Comparison of ENCODE assay signal across 16 cellular contexts in the genomic region with DNA sequence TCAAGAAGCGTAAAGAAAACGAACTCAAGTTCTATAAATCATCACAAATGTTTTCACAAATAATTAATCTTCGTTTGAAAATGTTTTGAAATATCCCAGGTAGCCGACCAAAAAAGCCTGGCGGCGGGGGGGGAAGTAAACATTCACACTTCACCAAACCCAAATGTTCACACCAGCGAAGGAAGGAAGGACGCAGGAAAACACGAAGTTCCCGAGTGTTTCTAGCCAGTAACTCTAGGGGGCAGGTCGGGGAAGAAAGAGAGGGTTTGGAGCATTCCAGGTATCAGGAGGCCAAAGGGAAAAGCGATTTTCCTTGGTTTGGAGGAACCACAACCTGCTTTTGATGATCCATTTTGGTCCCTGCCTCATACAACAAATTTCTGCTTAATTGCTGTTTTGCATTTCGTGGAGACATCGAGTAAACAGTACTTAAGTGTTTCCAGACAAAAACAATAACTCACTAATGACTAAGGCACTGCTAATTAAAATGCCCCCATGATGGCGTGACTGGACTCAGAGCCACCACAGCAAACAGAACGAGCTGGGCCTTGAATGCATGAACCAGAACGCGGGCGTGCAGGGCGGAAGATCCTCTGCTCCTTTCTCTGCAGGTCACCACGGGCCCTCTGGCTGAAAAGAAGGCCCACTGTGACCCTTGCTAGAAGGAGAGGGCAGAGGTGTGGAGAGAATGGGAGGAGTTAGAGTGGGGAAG. TPM values are rescaled to one million over a fixed set of nuclear protein-coding genes. Genes with fewer than 3 reads are reported as not detected.
A peak's percentile ranks its signal among the peaks of the same experiment; 100 is the strongest.
DNase-seq lines count a peak whose midpoint lies in the region; ATAC-seq, FAIRE-seq and TF ChIP-seq lines count a peak whose summit lies in the region.
"Had no signal": no experiment of that assay in that cellular context is flagged by ENCODE, and none has a peak within 500 bp of the region (broad histone marks: within the 10 kb centered on the region; RNA-seq: fewer than 3 reads in every experiment).

No MANE protein-coding gene starts in this region.

- H3K4ac ChIP-seq in H1 (replicated peaks; ENCODE audit: insufficient read length, low read depth, low read length), result no peak overlapping the region

- no peak for TF ChIP-seq EP300 in H1 (IDR thresholded peaks at IDR 0.05; ENCODE audit: borderline replicate concordance in 1 of 2, low read depth in 2 of 2, low read length in 2 of 2)

- no peaks in the 10 kb centered on the region for H3K79me2 ChIP-seq in H1 (ENCODE audit: control insufficient read depth in 1 of 2, insufficient read depth in 2 of 2, low read length in 2 of 2)

- 32% methylated on average over 18 of the region's 21 CpGs; no CpG with 5 or more reads in 1 of the 2 experiments for WGBS in H1 (ENCODE audit: extremely low coverage in 1 of 2, insufficient coverage in 1 of 2, insufficient read length in 1 of 2, insufficient replicate concordance in 2 of 2, low coverage in 1 of 2, low lambda C conversion rate in 2 of 2, missing lambda C conversion rate in 1 of 2), 2 experiments

- H3K4me1 Mint-ChIP-seq in neural crest cell, result peaks cover 90% of the 10 kb centered on the region

- H3K56ac ChIP-seq in H1 (replicated peaks; ENCODE audit: insufficient read length, low read depth, low read length), result no peak overlapping the region

- POLR2A ChIA-PET in H1 (lab: Charles Lee; ENCODE audit: partially characterized antibody), result interaction anchor here (1.0 kb wide), 1 partner anchor 32 kb away, joined by 3 read pairs; no protein-coding TSS in a partner anchor

- H4K91ac ChIP-seq in H1 (replicated peaks; ENCODE audit: insufficient read length, low read length), result no peak overlapping the region

- H3K9me3 ChIP-seq in BE2C, result no peaks in the 10 kb centered on the region
- H3K9me3 ChIP-seq in H1 (ENCODE audit: insufficient read depth in 2 of 2, low read depth in 1 of 2, low read length in 1 of 2), result no peaks in the 10 kb centered on the region
- H3K9me3 ChIP-seq in vagina, result no peaks in the 10 kb centered on the region
- H3K9me3 ChIP-seq: left ventricle myocardium inferior, pancreas had no signal

- no peak overlapping the region for H4K8ac ChIP-seq in H1 (ENCODE audit: extremely low read depth, insufficient read depth, low read length)

- TF ChIP-seq POLR2A in H1 (IDR thresholded peaks at IDR 0.05; ENCODE audit: control extremely low read depth in 1 of 2, low read depth in 2 of 2, low read length in 2 of 2), result no peak
- no peak for TF ChIP-seq POLR2A in vagina (IDR thresholded peaks at IDR 0.05)

- H3K4me3 ChIP-seq in BE2C (ENCODE audit: low read depth, low read length) (no peak overlapping the region), H1 (ENCODE audit: extremely low read depth in 1 of 4, insufficient read depth in 2 of 4, low read depth in 3 of 4, low read length in 4 of 4) (no peak overlapping the region), vagina (no peak overlapping the region)
- H3K4me3 ChIP-seq: left ventricle myocardium inferior, pancreas had no signal

- no peak overlapping the region for H2AK5ac ChIP-seq in H1 (ENCODE audit: low read depth, low read length)

- H2BK120ac ChIP-seq in H1 (replicated peaks; ENCODE audit: low read depth, low read length), result no peak overlapping the region

- H3K27me3 Mint-ChIP-seq in neural crest cell (ENCODE audit: low read depth), result no peaks in the 10 kb centered on the region

- peaks cover 27 to 43% of the 10 kb centered on the region in 2 experiments for H4K20me1 ChIP-seq in H1 (replicated peaks in 1 of 2; ENCODE audit: control insufficient read depth in 1 of 2, insufficient read depth in 2 of 2, low read length in 2 of 2)

- no peak overlapping the region for H3K14ac ChIP-seq in H1 (ENCODE audit: insufficient read length)

- H4K5ac ChIP-seq in H1 (ENCODE audit: insufficient read length, low read depth, low read length), result no peak overlapping the region

- FAIRE-seq in HTR-8/SVneo (lab: Jason Lieb, UNC), result peak; percentile 20
- FAIRE-seq in H1 (lab: Jason Lieb, UNC), result no peak
- FAIRE-seq: pancreas had no signal

- no peak overlapping the region for H3K23ac ChIP-seq in H1 (ENCODE audit: insufficient read length)

- no peak overlapping the region for H3K27ac ChIP-seq in H1 (ENCODE audit: low read depth, low read length)
- no peak overlapping the region for H3K27ac ChIP-seq in vagina
- H3K27ac ChIP-seq: pancreas had no signal

- no peak overlapping the region for H3K18ac ChIP-seq in H1 (ENCODE audit: extremely low read depth, low read length)

- H3K36me3 ChIP-seq in BE2C (no peaks in the 10 kb centered on the region), H1 (ENCODE audit: control insufficient read depth in 2 of 4, insufficient read depth in 4 of 4, low read length in 3 of 4) (no peaks in the 10 kb centered on the region), vagina (no peaks in the 10 kb centered on the region)
- H3K36me3 ChIP-seq: left ventricle myocardium inferior, pancreas had no signal

- intact Hi-C loops in posterior vena cava (cut with DNase I) (no loop called here), vagina (cut with DNase I) (no loop called here)

- ATAC-seq in HG02970 (IDR thresholded peaks at IDR 0.05; ENCODE audit: low FRiP score, unreplicated experiment) (no peak), HG03520 (IDR thresholded peaks at IDR 0.05; ENCODE audit: unreplicated experiment) (no peak)

- TF ChIP-seq CTCF in BE2C (IDR thresholded peaks at IDR 0.05; ENCODE audit: low read depth, low read length) (peak; percentile 41; the same call in 1 of the 2 replicates), H1 (IDR thresholded peaks at IDR 0.05; ENCODE audit: control extremely low read depth in 1 of 3, insufficient read depth in 1 of 3, low read depth in 1 of 3, low read length in 3 of 3) (peak in 2 of 3 experiments; percentile 11 to 14; a peak in 1 of 4 replicates), neural crest cell (conservative IDR thresholded peaks at IDR 0.05) (peak; percentile 47), vagina (IDR thresholded peaks at IDR 0.05) (no peak)

- H2BK5ac ChIP-seq in H1 (ENCODE audit: low read depth, low read length), result no peak overlapping the region

- H3K79me1 ChIP-seq in H1 (ENCODE audit: low read depth, low read length), result no peaks in the 10 kb centered on the region

- no peak overlapping the region for H3K9ac ChIP-seq in H1 (replicated peaks in 1 of 4; ENCODE audit: extremely low read depth in 1 of 4, low read depth in 3 of 4, low read length in 3 of 4)

- H2BK12ac ChIP-seq in H1 (ENCODE audit: low read depth, low read length), result no peak overlapping the region

- DNase-seq in BE2C (no peak), HTR-8/SVneo (ENCODE audit: insufficient read length, low spot score) (no peak), H1 (ENCODE audit: low read depth in 1 of 2, low spot score in 2 of 2) (no peak), neural crest cell (ENCODE audit: low read depth, low spot score) (no peak), posterior vena cava (ENCODE audit: low spot score) (no peak), vagina (ENCODE audit: extremely low spot score in 2 of 2) (no peak)
- DNase-seq: CD4-positive, alpha-beta T cell; glutamatergic neuron; left ventricle myocardium inferior; NCI-H446; pancreas; SHP77 treated with DMSO at 0.1 percent for 48 hours; stimulated activated CD4-positive, alpha-beta T cell treated with anti-CD3 and anti-CD28 coated beads, Interleukin-2, amount 100 ng/mL, for 24 hours had no signal

- H3K36me3 Mint-ChIP-seq in neural crest cell (ENCODE audit: low read depth), result no peaks in the 10 kb centered on the region

- H3K23me2 ChIP-seq in H1 (ENCODE audit: low read depth, low read length), result peaks cover 3% of the 10 kb centered on the region

- TF ChIP-seq RAD21 in H1 (IDR thresholded peaks at IDR 0.05 in 1 of 2, conservative IDR thresholded peaks at IDR 0.05 in 1 of 2; ENCODE audit: low read depth in 2 of 2, low read length in 2 of 2), result peak in 1 of 2 experiments; percentile 48; a peak in 3 of 4 replicates

- H3K27me3 ChIP-seq in BE2C (no peaks in the 10 kb centered on the region), H1 (replicated peaks in 1 of 4; ENCODE audit: control insufficient read depth in 3 of 4, extremely low read depth in 1 of 4, insufficient read depth in 3 of 4, low read length in 3 of 4) (peaks cover 74 to 93% (median 88%) of the 10 kb centered on the region in 4 experiments), vagina (no peaks in the 10 kb centered on the region)
- H3K27me3 ChIP-seq: pancreas had no signal

- H3K4me1 ChIP-seq in BE2C (peaks cover 28% of the 10 kb centered on the region), H1 (replicated peaks in 1 of 4; ENCODE audit: control insufficient read depth in 3 of 4, insufficient read depth in 4 of 4, low read length in 3 of 4) (peaks cover 20 to 24% (median 22%) of the 10 kb centered on the region in 4 experiments), vagina (peaks cover 45% of the 10 kb centered on the region)

- H3K27ac Mint-ChIP-seq in neural crest cell (ENCODE audit: unreplicated experiment), result peak overlapping the region; percentile 57
- H3K27ac Mint-ChIP-seq: CD4-positive, alpha-beta T cell; stimulated activated naive CD8-positive, alpha-beta T cell treated with anti-CD3 and anti-CD28 coated beads, Interleukin-15, Interleukin-2, amounts not matched to agents 100 ng/mL and 50 ng/mL, for 24 hours had no signal

- no peaks in the 10 kb centered on the region for H3K9me3 Mint-ChIP-seq in neural crest cell
- H3K9me3 Mint-ChIP-seq: CD4-positive, alpha-beta T cell; stimulated activated naive CD8-positive, alpha-beta T cell treated with anti-CD3 and anti-CD28 coated beads, Interleukin-15, Interleukin-2, amounts not matched to agents 100 ng/mL and 50 ng/mL, for 24 hours had no signal

- CTCF ChIA-PET in H1 (lab: Charles Lee; ENCODE audit: partially characterized antibody), result interaction anchor here (0.6 to 3.0 kb wide), 10 partner anchors 12 to 198 kb away, joined by 3 to 10 read pairs (median 4); partner anchors contain the start of gene ZFHX3

- no peak overlapping the region for H2BK15ac ChIP-seq in H1 (ENCODE audit: low read length)

- H2AFZ ChIP-seq in H1 (ENCODE audit: low read length), result no peak overlapping the region

- H3K4me3 Mint-ChIP-seq in neural crest cell, result peak overlapping the region; percentile 86
- H3K4me3 Mint-ChIP-seq: CD4-positive, alpha-beta T cell; stimulated activated naive CD8-positive, alpha-beta T cell treated with anti-CD3 and anti-CD28 coated beads, Interleukin-15, Interleukin-2, amounts not matched to agents 100 ng/mL and 50 ng/mL, for 24 hours had no signal

- H3K4me2 ChIP-seq in H1 (ENCODE audit: insufficient read depth in 1 of 2, low read depth in 2 of 2, low read length in 2 of 2), result no peak overlapping the region

- no peak overlapping the region for H2BK20ac ChIP-seq in H1 (ENCODE audit: low read length)

RNA-seq across cellular contexts. Expression of gene ZFHX3, which starts 16.6 kb away (rescaled TPM):
- polyA plus RNA-seq in BE2C (2012; ENCODE audit: insufficient read depth, insufficient read length, low read depth), result 14.5 TPM
- total RNA-seq in H1 (2021; fragmentation: NEBNext Ultra II Directional; extraction: Animal tissue kit (Norgen Biotek cat#: 25700)), result 0.90 and 0.99 TPM in 2 replicates
- polyA plus RNA-seq in H1 (2011; rRNA removed), result 0.08 and 0.11 TPM in 2 replicates
- polyA plus RNA-seq in H1 (2011; cell fraction: cytosol; rRNA removed), result 0.09 TPM
- polyA plus RNA-seq in H1 (2011; cell fraction: nucleus; rRNA removed), result 0.27 TPM
- 0.71 to 1.2 TPM (median 1.0 TPM) in 4 replicates for polyA plus RNA-seq in H1 (2012, experiment 1 of 2)
- polyA plus RNA-seq in H1 (2012, experiment 2 of 2), result 0.04 TPM
- polyA plus RNA-seq in H1 (2013, experiment 1 of 2), result 0.30 TPM
- polyA plus RNA-seq in H1 (2013, experiment 2 of 2), result 0.26 TPM
- polyA minus RNA-seq in H1 (2011; rRNA and poly(A)+ RNA removed), result 0.41 and 0.57 TPM in 2 replicates
- polyA minus RNA-seq in H1 (2011; cell fraction: cytosol; rRNA and poly(A)+ RNA removed), result 0.44 TPM
- polyA minus RNA-seq in H1 (2011; cell fraction: nucleus; rRNA and poly(A)+ RNA removed), result 0.90 TPM
- total RNA-seq in neural crest cell, result 40.1 and 46.0 TPM in 2 replicates
- total RNA-seq in posterior vena cava, result 10 to 100 TPM; 40.8 to 43.7 TPM
- total RNA-seq in vagina, result 28.0 TPM

Comparison
In these comparisons a context has a peak if more than half of its experiments do, and no peak if none do; other contexts are left out.
1. CTCF ChIP-seq: peak in BE2C (single experiment), H1 (2 of 3) and neural crest cell (single experiment); none in vagina (0 of 3).
2. RNA of gene ZFHX3, which starts 16.6 kb away (total RNA-seq): 40.8 to 43.7 TPM in posterior vena cava, 40.1 to 46.0 TPM in neural crest cell and 28.0 TPM in vagina (single experiment); 0.90 to 0.99 TPM in H1; every median in the first group is over 10 times any median in the second.